ENCODE assay signal across 8 cellular contexts in genomic region chr15:40038654-40039543, GRCh38. TPM values are rescaled to one million over a fixed set of nuclear protein-coding genes. Genes with fewer than 3 reads are reported as not detected.
DNase-seq lines count a peak whose midpoint lies in the region; ATAC-seq and TF ChIP-seq lines count a peak whose summit lies in the region.

SRP14 (minus strand) TSS chr15:40039181; CDS start chr15:40039116, 65 bp downstream.

- H2BK20ac ChIP-seq in H9 (ENCODE audit: low read depth, low read length, poor library complexity, severe bottlenecking) = no peak within 1 kb of the TSS

- H2BK120ac ChIP-seq in H9 (ENCODE audit: low read depth, low read length, poor library complexity, severe bottlenecking) = no peak within 1 kb of the TSS

- H3K4me3 Mint-ChIP-seq in H9 (peak within 1 kb of the TSS; percentile 93 to 96), natural killer cell (peak within 1 kb of the TSS; percentile 99)

- H3K18ac ChIP-seq in H9 (ENCODE audit: insufficient read length, low read depth, low read length) = peak within 1 kb of the TSS; percentile 25

- H3K27me3 Mint-ChIP-seq in H9 (ENCODE audit: low read depth) = no peaks in the 10 kb centered on the region
- H3K27me3 Mint-ChIP-seq in natural killer cell (ENCODE audit: low read depth in 2 of 2) = no peaks in the 10 kb centered on the region

- peaks cover 5% of the 10 kb centered on the region; the same call in 1 of the 2 replicates for H3K79me2 ChIP-seq in H9 (ENCODE audit: insufficient read depth, low read length)

- DNase-seq in ELR (ENCODE audit: low read depth) (peak; percentile 95), H9 (peak; percentile 95), M059J (ENCODE audit: low read depth) (peak; percentile 92), fibroblast of peridontal ligament (ENCODE audit: extremely low read depth) (peak; percentile 90), natural killer cell (peak; percentile 87)
- peak; percentile 91 for DNase-seq in activated T-helper 9 cell treated with anti-CD3 and anti-CD28 coated beads, Interleukin-2, amount 50 U/mL, for 16 hours (ENCODE audit: low read depth)
- DNase-seq in stimulated activated naive CD4-positive, alpha-beta T cell (lab: John Stamatoyannopoulos, UW) = peak; percentile 83 to 93 (median 88)

- no peak within 1 kb of the TSS for H2AFZ ChIP-seq in H9 (ENCODE audit: low read length)

- H3K23ac ChIP-seq in H9 (ENCODE audit: insufficient read length, low read depth, low read length) = no peak within 1 kb of the TSS

- H4K20me1 ChIP-seq in H9 (ENCODE audit: control insufficient read depth, insufficient read depth, insufficient read length) = no peaks in the 10 kb centered on the region

- H3K9me3 Mint-ChIP-seq in H9 (no peaks in the 10 kb centered on the region), natural killer cell (no peaks in the 10 kb centered on the region)

- TF ChIP-seq POLR2A in Raji (IDR thresholded peaks at IDR 0.05; ENCODE audit: insufficient read depth, low read depth, low read length) = peak; percentile 97

- no peak within 1 kb of the TSS for H4K91ac ChIP-seq in H9 (ENCODE audit: insufficient read length, low read depth, low read length)

- no peak within 1 kb of the TSS for H2BK12ac ChIP-seq in H9 (ENCODE audit: insufficient read length, low read depth, low read length)

- no peaks in the 10 kb centered on the region for H3K79me1 ChIP-seq in H9 (ENCODE audit: insufficient read depth, low read depth, low read length, poor library complexity, severe bottlenecking)

- no peak within 1 kb of the TSS for H2BK15ac ChIP-seq in H9 (ENCODE audit: low read depth, low read length)

- no peaks in the 10 kb centered on the region for H3K27me3 ChIP-seq in H9 (ENCODE audit: insufficient read depth, low read length)

- H3K36me3 Mint-ChIP-seq in H9 (ENCODE audit: insufficient read depth in 1 of 3, low read depth in 3 of 3) = peaks cover 18 to 44% (median 41%) of the 10 kb centered on the region in 3 experiments; a peak in 6 of 7 replicates
- H3K36me3 Mint-ChIP-seq in natural killer cell = peaks cover 20% of the 10 kb centered on the region

- H3K4me1 Mint-ChIP-seq in H9 (peaks cover 18 to 20% of the 10 kb centered on the region in 2 experiments), natural killer cell (peaks cover 35 to 45% of the 10 kb centered on the region in 2 donors)

- H4K8ac ChIP-seq in H9 (replicated peaks; ENCODE audit: insufficient read length, low read depth, low read length) = no peak within 1 kb of the TSS

- H3K27ac ChIP-seq in H9 (ENCODE audit: insufficient read length, low read depth, low read length) = no peak within 1 kb of the TSS

- TF ChIP-seq CTCF in H9 (conservative IDR thresholded peaks at IDR 0.05) (no peak; the same call in 2 of the 3 replicates), natural killer cell (IDR thresholded peaks at IDR 0.05) (no peak)

- H3K9me3 ChIP-seq in H9 (ENCODE audit: control insufficient read depth, low read depth, low read length) = no peaks in the 10 kb centered on the region

- peak within 1 kb of the TSS; percentile 74 for H3K14ac ChIP-seq in H9 (ENCODE audit: insufficient read depth, low read length)

- no peak within 1 kb of the TSS for H3T11ph ChIP-seq in H9 (ENCODE audit: low read length)

- peaks cover 3% of the 10 kb centered on the region for H3K23me2 ChIP-seq in H9 (ENCODE audit: insufficient read length, low read depth, low read length, poor library complexity, severe bottlenecking)

- no peak within 1 kb of the TSS for H4K5ac ChIP-seq in H9 (ENCODE audit: insufficient read length, low read depth, low read length)

- H2AK5ac ChIP-seq in H9 (ENCODE audit: insufficient read length, low read length) = no peak within 1 kb of the TSS

- peak; percentile 94 to 98 (median 96) for ATAC-seq in natural killer cell

- H3K4me2 ChIP-seq in H9 (ENCODE audit: insufficient read depth, insufficient read length, low read length) = peak within 1 kb of the TSS; percentile 70

- H3K27ac Mint-ChIP-seq in H9 (peak within 1 kb of the TSS; percentile 97 to 99 (median 97)), natural killer cell (peak within 1 kb of the TSS; percentile 96 to 99)

- H3K4ac ChIP-seq in H9 (ENCODE audit: low read depth, low read length) = no peak within 1 kb of the TSS

- peak within 1 kb of the TSS; percentile 78 for H3K9ac ChIP-seq in H9 (ENCODE audit: extremely low read depth, insufficient read length, low read length)

- no CpG with 5 or more reads among the region's 59 CpGs for WGBS in H9 (ENCODE audit: extremely low coverage, insufficient read length, low lambda C conversion rate)

- no peaks in the 10 kb centered on the region for H3K4me1 ChIP-seq in H9 (ENCODE audit: insufficient read depth, low read length)

- H2BK5ac ChIP-seq in H9 (ENCODE audit: insufficient read length, low read length) = no peak within 1 kb of the TSS

- intact Hi-C loops in natural killer cell (cut with micrococcal nuclease) = loop anchor here (1.0 to 10.0 kb wide), 2 partner anchors 105 to 254 kb away; partner anchors contain the start of genes EIF2AK4 and FSIP1

- H3K56ac ChIP-seq in H9 (ENCODE audit: insufficient read length, low read depth, low read length) = no peak within 1 kb of the TSS

RNA-seq across cellular contexts. Expression of gene SRP14, which starts in this region (rescaled TPM):
- total RNA-seq in H9 (2021) (200 and 208 TPM in 2 replicates), natural killer cell (100 to 1,000 TPM; 126 to 143 (median 127) TPM)
- total RNA-seq in M059J (2014; rRNA removed; shearing (Covaris generic)) = 236 and 307 TPM in 2 replicates
